1 cellular context compared by ENCODE assay signal in genomic region chr5:115815006-115815692, GRCh38.
TF ChIP-seq lines count a peak whose summit lies in the region.

No MANE protein-coding gene starts in this region.

TF ChIP-seq in IMR-90, 13 proteins besides CTCF, POLR2A, EP300 and RAD21:
- TF ChIP-seq MAFK (IDR thresholded peaks at IDR 0.05; ENCODE audit: low read depth, low read length) (no peak), SMC3 (IDR thresholded peaks at IDR 0.05; ENCODE audit: low read depth, low read length) (no peak), CEBPB (IDR thresholded peaks at IDR 0.05; ENCODE audit: low read depth, low read length) (no peak), NFE2L2 (IDR thresholded peaks at IDR 0.05; ENCODE audit: low read depth, low read length) (no peak)
